8 cellular contexts compared by ENCODE assay signal in genomic region chr2:25521665-25522387, GRCh38.
A peak's percentile ranks its signal among the peaks of the same experiment; 100 is the strongest.
DNase-seq lines count a peak whose midpoint lies in the region; TF ChIP-seq lines count a peak whose summit lies in the region.

No MANE protein-coding gene starts in this region.

- H3K36me3 ChIP-seq in mesendoderm (ENCODE audit: control insufficient read depth, insufficient read depth, low read length), result no peaks in the 10 kb centered on the region
- no peaks in the 10 kb centered on the region for H3K36me3 ChIP-seq in thymus (ENCODE audit: control insufficient read depth, insufficient read depth)

- H2BK120ac ChIP-seq in H9 (ENCODE audit: low read depth, low read length, poor library complexity, severe bottlenecking) (no peak overlapping the region), mesendoderm (ENCODE audit: low read depth, low read length) (no peak overlapping the region)

- no peaks in the 10 kb centered on the region for H3K23me2 ChIP-seq in H9 (ENCODE audit: insufficient read length, low read depth, low read length, poor library complexity, severe bottlenecking)

- H3K36me3 Mint-ChIP-seq in activated naive CD4-positive, alpha-beta T cell treated with anti-CD3 and anti-CD28 coated beads for 36 hours (ENCODE audit: low read depth), result no peaks in the 10 kb centered on the region
- peaks cover 0 to 2% (median 0%) of the 10 kb centered on the region in 3 experiments; a peak in 1 of 7 replicates for H3K36me3 Mint-ChIP-seq in H9 (ENCODE audit: insufficient read depth in 1 of 3, low read depth in 3 of 3)

- H4K91ac ChIP-seq in H9 (ENCODE audit: insufficient read length, low read depth, low read length), result no peak overlapping the region

- no peaks in the 10 kb centered on the region for H3K27me3 ChIP-seq in H9 (ENCODE audit: insufficient read depth, low read length)
- H3K27me3 ChIP-seq in mesendoderm (ENCODE audit: insufficient read depth, low read length, poor library complexity), result no peaks in the 10 kb centered on the region
- H3K27me3 ChIP-seq in thymus (ENCODE audit: control insufficient read depth, insufficient read depth), result no peaks in the 10 kb centered on the region

- H3K4me2 ChIP-seq in H9 (ENCODE audit: insufficient read depth, insufficient read length, low read length) (no peak overlapping the region), mesendoderm (ENCODE audit: low read length) (no peak overlapping the region)

- H2BK5ac ChIP-seq in H9 (ENCODE audit: insufficient read length, low read length) (no peak overlapping the region), mesendoderm (ENCODE audit: low read length) (no peak overlapping the region)

- intact Hi-C loops in activated naive CD4-positive, alpha-beta T cell treated with anti-CD3 and anti-CD28 coated beads for 36 hours (cut with micrococcal nuclease), result loop anchor here (1.0 to 5.0 kb wide), 10 partner anchors 36 to 550 kb away; partner anchors contain the start of gene DNAJC27

- H3K79me2 ChIP-seq in H9 (ENCODE audit: insufficient read depth, low read length), result no peaks in the 10 kb centered on the region
- H3K79me2 ChIP-seq in mesendoderm (ENCODE audit: control insufficient read depth, insufficient read depth, low read length), result no peaks in the 10 kb centered on the region

- H3K4ac ChIP-seq in H9 (ENCODE audit: low read depth, low read length), result no peak overlapping the region
- no peak overlapping the region for H3K4ac ChIP-seq in mesendoderm (ENCODE audit: low read depth, low read length)

- H4K5ac ChIP-seq in H9 (ENCODE audit: insufficient read length, low read depth, low read length), result no peak overlapping the region
- no peak overlapping the region for H4K5ac ChIP-seq in mesendoderm (ENCODE audit: low read length)

- no peak overlapping the region for H3K14ac ChIP-seq in H9 (ENCODE audit: insufficient read depth, low read length)

- H3K4me3 ChIP-seq in mesendoderm (ENCODE audit: low read length) (no peak overlapping the region), thymus (ENCODE audit: low read length) (no peak overlapping the region)

- H3K4me3 Mint-ChIP-seq in activated naive CD4-positive, alpha-beta T cell treated with anti-CD3 and anti-CD28 coated beads for 36 hours, result peak overlapping the region; percentile 11
- no peak overlapping the region for H3K4me3 Mint-ChIP-seq in H9

- TF ChIP-seq CTCF in H9 (conservative IDR thresholded peaks at IDR 0.05), result peak; percentile 85

- no peaks in the 10 kb centered on the region for H3K9me3 Mint-ChIP-seq in activated naive CD4-positive, alpha-beta T cell treated with anti-CD3 and anti-CD28 coated beads for 36 hours
- H3K9me3 Mint-ChIP-seq in H9, result no peaks in the 10 kb centered on the region

- no peak overlapping the region for H2AFZ ChIP-seq in H9 (ENCODE audit: low read length)

- H3T11ph ChIP-seq in H9 (ENCODE audit: low read length), result no peak overlapping the region

- H3K27me3 Mint-ChIP-seq in activated naive CD4-positive, alpha-beta T cell treated with anti-CD3 and anti-CD28 coated beads for 36 hours (ENCODE audit: low read depth), result no peaks in the 10 kb centered on the region
- no peaks in the 10 kb centered on the region for H3K27me3 Mint-ChIP-seq in H9 (ENCODE audit: low read depth)

- H2BK15ac ChIP-seq in H9 (ENCODE audit: low read depth, low read length), result no peak overlapping the region
- no peak overlapping the region for H2BK15ac ChIP-seq in mesendoderm (replicated peaks; ENCODE audit: low read depth)

- CTCF ChIA-PET in activated naive CD4-positive, alpha-beta T cell treated with anti-CD3 and anti-CD28 coated beads for 36 hours (lab: Charles Lee), result interaction anchor here (0.7 to 1.1 kb wide), 5 partner anchors 9 to 159 kb away, joined by 3 read pairs; no protein-coding TSS in a partner anchor

- no peak overlapping the region for H2BK20ac ChIP-seq in H9 (ENCODE audit: low read depth, low read length, poor library complexity, severe bottlenecking)

- H3K56ac ChIP-seq in H9 (ENCODE audit: insufficient read length, low read depth, low read length), result no peak overlapping the region
- H3K56ac ChIP-seq in mesendoderm (ENCODE audit: low read length), result no peak overlapping the region

- WGBS in H9 (ENCODE audit: extremely low coverage, insufficient read length, low lambda C conversion rate), result no CpG with 5 or more reads among the region's 10 CpGs
- WGBS in mesendoderm (ENCODE audit: extremely low coverage, insufficient coverage, low lambda C conversion rate), result no CpG with 5 or more reads among the region's 10 CpGs
- WGBS in thymus, result 46% methylated on average over 10 of the region's 10 CpGs

- peaks cover 8% of the 10 kb centered on the region for H3K4me1 Mint-ChIP-seq in activated naive CD4-positive, alpha-beta T cell treated with anti-CD3 and anti-CD28 coated beads for 36 hours (ENCODE audit: low read depth)
- peaks cover 0 to 6% of the 10 kb centered on the region in 2 experiments; a peak in 1 of 4 replicates for H3K4me1 Mint-ChIP-seq in H9

- H2BK12ac ChIP-seq in H9 (ENCODE audit: insufficient read length, low read depth, low read length), result no peak overlapping the region

- H3K79me1 ChIP-seq in H9 (ENCODE audit: insufficient read depth, low read depth, low read length, poor library complexity, severe bottlenecking), result no peaks in the 10 kb centered on the region
- no peaks in the 10 kb centered on the region for H3K79me1 ChIP-seq in mesendoderm (ENCODE audit: low read length)

- H3K9ac ChIP-seq in H9 (ENCODE audit: extremely low read depth, insufficient read length, low read length), result no peak overlapping the region
- H3K9ac ChIP-seq in mesendoderm (ENCODE audit: low read length), result no peak overlapping the region

- DNase-seq in activated naive CD4-positive, alpha-beta T cell treated with anti-CD3 and anti-CD28 coated beads for 36 hours, result peak; percentile 53
- DNase-seq in activated naive CD4-positive, alpha-beta T cell treated with Interleukin-2 at 50 U/mL for 16 hours, result no peak
- DNase-seq in H9 (no peak), NCI-H1092 (lab: John Stamatoyannopoulos, UW) (peak; percentile 30), SK-N-DZ (ENCODE audit: low spot score) (peak; percentile 39), dermis blood vessel endothelial cell (peak; percentile 83), mesendoderm (peak; percentile 54)

- H3K27ac ChIP-seq in H9 (ENCODE audit: insufficient read length, low read depth, low read length), result no peak overlapping the region
- H3K27ac ChIP-seq in mesendoderm (ENCODE audit: low read depth, low read length), result no peak overlapping the region
- H3K27ac ChIP-seq in thymus (ENCODE audit: low read depth), result peak overlapping the region; percentile 52

- H3K18ac ChIP-seq in H9 (ENCODE audit: insufficient read length, low read depth, low read length) (no peak overlapping the region), mesendoderm (ENCODE audit: low read length) (no peak overlapping the region)

- H4K20me1 ChIP-seq in H9 (ENCODE audit: control insufficient read depth, insufficient read depth, insufficient read length), result no peaks in the 10 kb centered on the region

- H3K4me1 ChIP-seq in H9 (ENCODE audit: insufficient read depth, low read length) (no peaks in the 10 kb centered on the region), mesendoderm (ENCODE audit: control insufficient read depth, low read depth, low read length) (no peaks in the 10 kb centered on the region), thymus (ENCODE audit: control insufficient read depth, insufficient read depth, low read length) (no peaks in the 10 kb centered on the region)

- H4K8ac ChIP-seq in H9 (replicated peaks; ENCODE audit: insufficient read length, low read depth, low read length) (no peak overlapping the region), mesendoderm (ENCODE audit: low read depth, low read length) (no peak overlapping the region)

- peak overlapping the region; percentile 64 for H3K27ac Mint-ChIP-seq in activated naive CD4-positive, alpha-beta T cell treated with anti-CD3 and anti-CD28 coated beads for 36 hours
- H3K27ac Mint-ChIP-seq in H9, result no peak overlapping the region; a peak in 2 of 7 replicates

- H3K23ac ChIP-seq in H9 (ENCODE audit: insufficient read length, low read depth, low read length) (no peak overlapping the region), mesendoderm (ENCODE audit: low read length) (no peak overlapping the region)

- H3K9me3 ChIP-seq in H9 (ENCODE audit: control insufficient read depth, low read depth, low read length), result no peaks in the 10 kb centered on the region
- H3K9me3 ChIP-seq in thymus (ENCODE audit: control insufficient read depth), result no peaks in the 10 kb centered on the region

- H2AK5ac ChIP-seq in H9 (ENCODE audit: insufficient read length, low read length), result no peak overlapping the region
- no peak overlapping the region for H2AK5ac ChIP-seq in mesendoderm (ENCODE audit: low read length)

Comparison
In these comparisons a context has a peak if more than half of its experiments do, and no peak if none do; other contexts are left out.
1. DNase-seq: peak in activated naive CD4-positive, alpha-beta T cell treated with anti-CD3 and anti-CD28 coated beads for 36 hours (single experiment), NCI-H1092 (single experiment), SK-N-DZ (single experiment), dermis blood vessel endothelial cell (single experiment) and mesendoderm (single experiment); none in activated naive CD4-positive, alpha-beta T cell treated with Interleukin-2 at 50 U/mL for 16 hours (single experiment) and H9 (single experiment).